ENCODE assay signal across 1 cellular context in genomic region chr1:206067486-206068302, GRCh38.
TF ChIP-seq lines count a peak whose summit lies in the region.

No MANE protein-coding gene starts in this region.

TF ChIP-seq in K562, 482 proteins besides CTCF, POLR2A, EP300 and RAD21 (continued from another document):
- no peak for TF ChIP-seq ZNF318 (IDR thresholded peaks at IDR 0.05; ENCODE audit: borderline replicate concordance in 1 of 2, low read depth in 1 of 2)
- TF ChIP-seq GABPB1 (CRISPR knock-in tag; IDR thresholded peaks at IDR 0.05): no peak
- TF ChIP-seq MCM3 (IDR thresholded peaks at IDR 0.05): no peak
- peak; percentile 53; the same call in 1 of the 2 replicates for TF ChIP-seq USF1 (CRISPR knock-in tag; IDR thresholded peaks at IDR 0.05)
- peak; percentile 27; the same call in 1 of the 2 replicates for TF ChIP-seq ZEB2 (IDR thresholded peaks at IDR 0.05)
- TF ChIP-seq TEAD4 (IDR thresholded peaks at IDR 0.05; ENCODE audit: low read length): peak; percentile 82
- TF ChIP-seq TEAD4 (CRISPR knock-in tag; IDR thresholded peaks at IDR 0.05; ENCODE audit: borderline replicate concordance): no peak
- peak; percentile 76 for TF ChIP-seq TCF3 (CRISPR knock-in tag; IDR thresholded peaks at IDR 0.05)
- 0 out of 2 replicates have a peak, but pooled peaks have one; percentile 18 for TF ChIP-seq FOXM1 (IDR thresholded peaks at IDR 0.05; ENCODE audit: low read depth)
- no peak for TF ChIP-seq FOXM1 (CRISPR knock-in tag; IDR thresholded peaks at IDR 0.05; ENCODE audit: low read depth)
- TF ChIP-seq CUX1 (CRISPR knock-in tag; IDR thresholded peaks at IDR 0.05): no peak
- TF ChIP-seq TCFL5 (CRISPR knock-in tag; conservative IDR thresholded peaks at IDR 0.05): no peak
- no peak for TF ChIP-seq COPS2 (conservative IDR thresholded peaks at IDR 0.05)
- peak; percentile 34; the same call in 1 of the 2 replicates for TF ChIP-seq CTBP1 (IDR thresholded peaks at IDR 0.05; ENCODE audit: borderline replicate concordance)
- TF ChIP-seq SRSF7 (optimal IDR thresholded peaks at IDR 0.05; ENCODE audit: low read depth, low read length): no peak
- peak; percentile 48 for TF ChIP-seq ARID1B (IDR thresholded peaks at IDR 0.05)
- no peak for TF ChIP-seq NFE2L1 (tag; IDR thresholded peaks at IDR 0.05; ENCODE audit: borderline replicate concordance, low read depth)
- no peak for TF ChIP-seq ZBTB5 (IDR thresholded peaks at IDR 0.05)
- TF ChIP-seq NFIX (CRISPR knock-in tag; IDR thresholded peaks at IDR 0.05; ENCODE audit: low read depth): no peak
- TF ChIP-seq KLF16 (IDR thresholded peaks at IDR 0.05): 0 out of 2 replicates have a peak, but pooled peaks have one; percentile 17
- peak; percentile 68 for TF ChIP-seq TAL1 (IDR thresholded peaks at IDR 0.05)
- TF ChIP-seq CREB1 (IDR thresholded peaks at IDR 0.05): no peak
- peak; percentile 41; the same call in 1 of the 2 replicates for TF ChIP-seq CREB1 (CRISPR knock-in tag; IDR thresholded peaks at IDR 0.05)
- no peak for TF ChIP-seq RFX7 (CRISPR knock-in tag; IDR thresholded peaks at IDR 0.05)
- peak; percentile 50 for TF ChIP-seq USF2 (CRISPR knock-in tag; IDR thresholded peaks at IDR 0.05)
- no peak for TF ChIP-seq SIX5 (IDR thresholded peaks at IDR 0.05; ENCODE audit: borderline replicate concordance in 1 of 2, insufficient read depth in 1 of 2, low read depth in 1 of 2, low read length in 2 of 2)
- no peak for TF ChIP-seq PCBP2 (IDR thresholded peaks at IDR 0.05; ENCODE audit: low read depth, low read length, poor library complexity, severe bottlenecking)
- TF ChIP-seq ZNF146 (CRISPR knock-in tag; IDR thresholded peaks at IDR 0.05; ENCODE audit: unreplicated experiment): no peak
- no peak for TF ChIP-seq CREBBP (IDR thresholded peaks at IDR 0.05; ENCODE audit: low read depth, low read length)
- TF ChIP-seq NCOR1 (IDR thresholded peaks at IDR 0.05): peak; percentile 18; the same call in 1 of the 2 replicates
- no peak for TF ChIP-seq ZNF444 (CRISPR knock-in tag; IDR thresholded peaks at IDR 0.05)
- no peak for TF ChIP-seq ZNF561 (CRISPR knock-in tag; conservative IDR thresholded peaks at IDR 0.05)
- TF ChIP-seq U2AF1 (optimal IDR thresholded peaks at IDR 0.05; ENCODE audit: low read depth, low read length): no peak
- TF ChIP-seq ELK3 (CRISPR knock-in tag; IDR thresholded peaks at IDR 0.05): no peak
- no peak for TF ChIP-seq ZNF274 (IDR thresholded peaks at IDR 0.05; ENCODE audit: borderline replicate concordance, low read depth, low read length)
- TF ChIP-seq PTBP1 (IDR thresholded peaks at IDR 0.05; ENCODE audit: low read depth, low read length): no peak
- peak; percentile 76 for TF ChIP-seq CBFA2T3 (IDR thresholded peaks at IDR 0.05)
- no peak for TF ChIP-seq ZNF583 (CRISPR knock-in tag; IDR thresholded peaks at IDR 0.05)
- TF ChIP-seq RCOR1 (IDR thresholded peaks at IDR 0.05; ENCODE audit: borderline replicate concordance in 1 of 2, low read depth in 2 of 2, low read length in 2 of 2): no peak
- peak in 1 of 2 experiments; percentile 48; a peak in 1 of 4 replicates for TF ChIP-seq TRIM24 (IDR thresholded peaks at IDR 0.05)
- TF ChIP-seq CBFA2T2 (conservative IDR thresholded peaks at IDR 0.05): peak; percentile 76
- no peak for TF ChIP-seq LCOR (CRISPR knock-in tag; IDR thresholded peaks at IDR 0.05)
- TF ChIP-seq NR0B1 (IDR thresholded peaks at IDR 0.05; ENCODE audit: partially characterized antibody): no peak
- no peak for TF ChIP-seq FOXP1 (CRISPR knock-in tag; IDR thresholded peaks at IDR 0.05)
- TF ChIP-seq POLR2AphosphoS5 (IDR thresholded peaks at IDR 0.05; ENCODE audit: control insufficient read depth, insufficient read depth, low read depth, low read length): 0 out of 2 replicates have a peak, but pooled peaks have one; percentile 39
